ENCODE assay signal across 1 cellular context in genomic region chr17:17681187-17681743, GRCh38.
A peak's percentile ranks its signal among the peaks of the same experiment; 100 is the strongest.
TF ChIP-seq lines count a peak whose summit lies in the region.

RAI1 (plus strand) TSS chr17:17681458; CDS start chr17:17792949, 111,491 bp downstream.

TF ChIP-seq in IMR-90, 13 proteins besides CTCF, POLR2A, EP300 and RAD21:
- TF ChIP-seq ELK1 (IDR thresholded peaks at IDR 0.05; ENCODE audit: borderline replicate concordance, low read depth, low read length) (no peak), MXI1 (IDR thresholded peaks at IDR 0.05; ENCODE audit: borderline replicate concordance, low read depth, low read length) (peak; percentile 61; the same call in 1 of the 2 replicates), CHD1 (IDR thresholded peaks at IDR 0.05; ENCODE audit: low read depth, low read length) (no peak), RFX5 (IDR thresholded peaks at IDR 0.05; ENCODE audit: low read depth, low read length) (no peak), SMC3 (IDR thresholded peaks at IDR 0.05; ENCODE audit: low read depth, low read length) (peak; percentile 75), MAFK (IDR thresholded peaks at IDR 0.05; ENCODE audit: low read depth, low read length) (no peak), RCOR1 (IDR thresholded peaks at IDR 0.05; ENCODE audit: insufficient replicate concordance, low read length) (peak; percentile 28), USF2 (IDR thresholded peaks at IDR 0.05; ENCODE audit: low read depth, low read length) (no peak), BHLHE40 (IDR thresholded peaks at IDR 0.05; ENCODE audit: low read depth, low read length) (no peak), CEBPB (IDR thresholded peaks at IDR 0.05; ENCODE audit: low read depth, low read length) (no peak), FOS (IDR thresholded peaks at IDR 0.05; ENCODE audit: low read depth, low read length) (0 out of 2 replicates have a peak, but pooled peaks have one; percentile 1), NFE2L2 (IDR thresholded peaks at IDR 0.05; ENCODE audit: low read depth, low read length) (no peak), MAZ (IDR thresholded peaks at IDR 0.05; ENCODE audit: borderline replicate concordance, low read depth, low read length) (peak; percentile 93)
